ENCODE assay signal across 9 cellular contexts in the genomic region with DNA sequence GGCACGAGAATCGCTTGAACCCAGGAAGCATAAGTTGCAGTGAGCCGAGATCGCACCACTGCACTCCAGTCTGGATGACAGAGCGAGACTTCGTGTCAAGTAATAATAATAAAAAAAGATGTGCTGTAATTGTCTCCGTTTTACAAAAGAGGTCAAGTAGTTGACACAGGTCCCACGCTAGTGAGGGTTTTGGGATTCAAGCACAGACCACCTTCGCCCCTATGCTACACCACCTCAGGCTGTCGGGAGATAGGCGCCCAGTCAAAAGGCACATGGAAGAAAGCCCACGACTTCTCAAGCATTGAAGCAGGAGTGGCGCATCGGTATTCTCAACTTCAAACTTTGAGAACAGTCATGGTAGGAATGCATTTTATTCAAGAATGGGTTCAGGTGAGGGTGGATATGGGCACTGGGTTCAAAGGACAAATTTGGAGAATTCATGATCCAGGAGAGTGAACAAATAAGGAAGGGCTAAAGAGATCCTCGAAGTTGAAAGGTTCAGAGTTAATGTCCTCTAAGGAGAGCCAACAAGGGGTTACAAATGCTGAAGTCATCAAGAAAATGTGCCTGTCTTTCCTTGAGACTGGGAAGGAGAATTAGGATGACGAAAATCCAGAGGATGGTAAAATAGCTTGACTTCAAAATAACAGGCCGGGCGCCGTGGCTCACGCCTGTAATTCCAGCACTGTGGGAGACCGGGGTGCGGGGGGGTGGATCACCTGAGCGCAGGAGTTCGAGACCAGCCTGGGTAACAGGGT. TPM values are rescaled to one million over a fixed set of nuclear protein-coding genes. Genes with fewer than 3 reads are reported as not detected.
A peak's percentile ranks its signal among the peaks of the same experiment; 100 is the strongest.
DNase-seq lines count a peak whose midpoint lies in the region; ATAC-seq and TF ChIP-seq lines count a peak whose summit lies in the region.
"Had no signal": no experiment of that assay in that cellular context is flagged by ENCODE, and none has a peak within 500 bp of the region (broad histone marks: within the 10 kb centered on the region; RNA-seq: fewer than 3 reads in every experiment).

No MANE protein-coding gene starts in this region.

- BruUV-seq in Panc1 (replicated peaks; lab: Mats Ljungman, UMichigan) = TSS peak; percentile 97

- in situ Hi-C loops in Panc1 (cut with HindIII; ENCODE audit: low pct_unique_long_range_greater_than_20kb, low sequenced_read_pairs) = no loop called here

- ATAC-seq in Panc1 = no peak
- no peak for ATAC-seq in effector memory CD8-positive, alpha-beta T cell (replicated peaks)
- no peak for ATAC-seq in HG03469 (IDR thresholded peaks at IDR 0.05; ENCODE audit: unreplicated experiment)
- ATAC-seq in HG03520 (IDR thresholded peaks at IDR 0.05; ENCODE audit: unreplicated experiment) = no peak

- peaks cover 3% of the 10 kb centered on the region; the same call in 1 of the 2 replicates for H3K4me1 ChIP-seq in Panc1 (ENCODE audit: control insufficient read depth, insufficient read depth, low read length)
- peaks cover 20 to 44% (median 36%) of the 10 kb centered on the region in 6 donors for H3K4me1 ChIP-seq in spleen

- H3K27ac ChIP-seq in Panc1 (ENCODE audit: low read length) = no peak overlapping the region
- H3K27ac ChIP-seq in spleen = peak overlapping the region; percentile 92 to 100 (median 99)

- intact Hi-C loops in Panc1 (cut with micrococcal nuclease; ENCODE audit: unreplicated experiment) (no loop called here), spleen (cut with DNase I; ENCODE audit: low total_unique reads) (loop anchor here (5.0 kb wide), 1 partner anchor 39 kb away; no protein-coding TSS in a partner anchor)

- peak overlapping the region; percentile 87 for H3K27ac Mint-ChIP-seq in activated CD4-positive, alpha-beta T cell treated with anti-CD3 and anti-CD28 coated beads, Interleukin-2, amount 10 ng/mL, durations not matched to agents 7 days and 5 days
- H3K27ac Mint-ChIP-seq in effector memory CD8-positive, alpha-beta T cell = peak overlapping the region; percentile 98 to 99

- peaks cover 3% of the 10 kb centered on the region; the same call in 1 of the 2 replicates for H3K36me3 ChIP-seq in Panc1 (ENCODE audit: control insufficient read depth, insufficient read depth, low read length)
- H3K36me3 ChIP-seq in spleen = peaks cover 0 to 14% (median 5%) of the 10 kb centered on the region in 6 donors

- H3K4me1 Mint-ChIP-seq in activated CD4-positive, alpha-beta T cell treated with anti-CD3 and anti-CD28 coated beads, Interleukin-2, amount 10 ng/mL, durations not matched to agents 7 days and 5 days = peaks cover 41% of the 10 kb centered on the region
- peaks cover 14 to 27% of the 10 kb centered on the region in 2 donors for H3K4me1 Mint-ChIP-seq in effector memory CD8-positive, alpha-beta T cell (ENCODE audit: low read depth in 2 of 2)

- peak overlapping the region; percentile 91 for H3K4me3 Mint-ChIP-seq in activated CD4-positive, alpha-beta T cell treated with anti-CD3 and anti-CD28 coated beads, Interleukin-2, amount 10 ng/mL, durations not matched to agents 7 days and 5 days
- H3K4me3 Mint-ChIP-seq in effector memory CD8-positive, alpha-beta T cell = peak overlapping the region; percentile 86 to 88

- POLR2A ChIA-PET in activated CD4-positive, alpha-beta T cell treated with anti-CD3 and anti-CD28 coated beads, Interleukin-2, amount 10 ng/mL, durations not matched to agents 7 days and 5 days (lab: Charles Lee) = interaction anchor here (1.4 kb wide), 1 partner anchor 8 kb away, joined by 7 read pairs; no protein-coding TSS in a partner anchor
- POLR2A ChIA-PET in Panc1 (lab: Charles Lee) = interaction anchor here (0.7 kb wide), 1 partner anchor 33 kb away, joined by 6 read pairs; no protein-coding TSS in a partner anchor

- no peak for TF ChIP-seq POLR2A in spleen (IDR thresholded peaks at IDR 0.05)

- DNase-seq in activated CD4-positive, alpha-beta T cell treated with anti-CD3 and anti-CD28 coated beads, Interleukin-2, amount 10 ng/mL, durations not matched to agents 7 days and 5 days = no peak
- DNase-seq in activated CD4-positive, alpha-beta T cell treated with anti-CD3 and anti-CD28 coated beads for 48 hours = no peak
- DNase-seq in Panc1 (ENCODE audit: low read depth, low spot score) (no peak), spleen (peak; percentile 84), OCI-M2 (lab: John Stamatoyannopoulos, UW; ENCODE audit: unreplicated experiment) (no peak)
- DNase-seq in effector memory CD8-positive, alpha-beta T cell = no peak
- DNase-seq: stimulated activated CD4-positive, alpha-beta T cell treated with anti-CD3 and anti-CD28 coated beads, Interleukin-15, amount 100 ng/mL, for 24 hours had no signal

- peaks cover 22% of the 10 kb centered on the region for H3K36me3 Mint-ChIP-seq in activated CD4-positive, alpha-beta T cell treated with anti-CD3 and anti-CD28 coated beads, Interleukin-2, amount 10 ng/mL, durations not matched to agents 7 days and 5 days (ENCODE audit: low read depth)
- peaks cover 62% of the 10 kb centered on the region for H3K36me3 Mint-ChIP-seq in effector memory CD8-positive, alpha-beta T cell (ENCODE audit: insufficient read depth)

- H3K27me3 ChIP-seq in Panc1 (ENCODE audit: control insufficient read depth, insufficient read depth, low read length) = no peaks in the 10 kb centered on the region
- no peaks in the 10 kb centered on the region for H3K27me3 ChIP-seq in spleen (replicated peaks in 1 of 7)

- H3K9me3 ChIP-seq in Panc1 (ENCODE audit: control insufficient read depth, insufficient read depth, low read depth, low read length) (no peaks in the 10 kb centered on the region), spleen (no peaks in the 10 kb centered on the region)

- CTCF ChIA-PET in activated CD4-positive, alpha-beta T cell treated with anti-CD3 and anti-CD28 coated beads, Interleukin-2, amount 10 ng/mL, durations not matched to agents 7 days and 5 days (lab: Charles Lee) = interaction anchor here (0.8 to 3.5 kb wide), 6 partner anchors 9 to 256 kb away, joined by 3 to 23 read pairs (median 4); no protein-coding TSS in a partner anchor
- CTCF ChIA-PET in Panc1 (lab: Charles Lee) = no interaction called here

- H3K9me3 Mint-ChIP-seq in activated CD4-positive, alpha-beta T cell treated with anti-CD3 and anti-CD28 coated beads, Interleukin-2, amount 10 ng/mL, durations not matched to agents 7 days and 5 days = no peaks in the 10 kb centered on the region
- H3K9me3 Mint-ChIP-seq in effector memory CD8-positive, alpha-beta T cell = no peaks in the 10 kb centered on the region

- TF ChIP-seq CTCF in Panc1 (IDR thresholded peaks at IDR 0.05) (no peak), spleen (IDR thresholded peaks at IDR 0.05 in 8 of 11, conservative IDR thresholded peaks at IDR 0.05 in 3 of 11) (no peak)

- H3K4me3 ChIP-seq in Panc1 (ENCODE audit: low read depth in 2 of 2, low read length in 2 of 2) = peak overlapping the region in 1 of 2 experiments; percentile 57; a peak in 3 of 4 replicates
- H3K4me3 ChIP-seq in spleen = peak overlapping the region in 4 of 8 donors; percentile 71 to 89 (median 74)

- H3K27me3 Mint-ChIP-seq in activated CD4-positive, alpha-beta T cell treated with anti-CD3 and anti-CD28 coated beads, Interleukin-2, amount 10 ng/mL, durations not matched to agents 7 days and 5 days = no peaks in the 10 kb centered on the region
- no peaks in the 10 kb centered on the region for H3K27me3 Mint-ChIP-seq in effector memory CD8-positive, alpha-beta T cell

- 92 to 95% (median 94%) methylated on average over 24 of the region's 24 CpGs for WGBS in spleen, 5 donors

RNA-seq across cellular contexts. Expression of gene AMZ2, which starts 1.4 kb away (rescaled TPM):
- total RNA-seq in activated CD4-positive, alpha-beta T cell treated with anti-CD3 and anti-CD28 coated beads, Interleukin-2, amount 10 ng/mL, durations not matched to agents 7 days and 5 days = 10 to 100 TPM; 72.5 to 82.3 TPM
- 59.6 TPM for total RNA-seq in Panc1 (2021; ENCODE audit: unreplicated experiment)
- 40.2 TPM for polyA plus RNA-seq in Panc1 (2012; ENCODE audit: insufficient read length)
- 10 to 100 TPM; 40.4 to 55.0 (median 49.2) TPM for total RNA-seq in spleen
- 10 to 100 TPM; 60.1 to 75.1 (median 64.4) TPM for polyA plus RNA-seq in spleen

RNA-seq across cellular contexts. Expression of gene SLC16A6, which starts 44.5 kb away (rescaled TPM):
- 1 to 10 TPM; 5.6 to 6.8 TPM for total RNA-seq in activated CD4-positive, alpha-beta T cell treated with anti-CD3 and anti-CD28 coated beads, Interleukin-2, amount 10 ng/mL, durations not matched to agents 7 days and 5 days
- total RNA-seq in Panc1 (2021; ENCODE audit: unreplicated experiment) (0.26 TPM), spleen (1 to 10 TPM; 4.4 to 8.7 (median 7.1) TPM)
- polyA plus RNA-seq in Panc1 (2012; ENCODE audit: insufficient read length) = not detected
- 1 to 10 TPM; 1.5 to 2.1 (median 1.8) TPM for polyA plus RNA-seq in spleen

RNA-seq across cellular contexts. Expression of gene ARSG, which starts 44.8 kb away (rescaled TPM):
- total RNA-seq in activated CD4-positive, alpha-beta T cell treated with anti-CD3 and anti-CD28 coated beads, Interleukin-2, amount 10 ng/mL, durations not matched to agents 7 days and 5 days = 10 to 100 TPM; 11.7 to 13.8 TPM
- 2.3 TPM for total RNA-seq in Panc1 (2021; ENCODE audit: unreplicated experiment)
- 1.4 TPM for polyA plus RNA-seq in Panc1 (2012; ENCODE audit: insufficient read length)
- 10 to 100 TPM; 10.4 to 24.3 (median 18.7) TPM for total RNA-seq in spleen
- polyA plus RNA-seq in spleen = 1 to 10 TPM; 1.5 to 2.3 (median 2.1) TPM
